In genomic region chr14:102568115-102568614, GRCh38 we compare ENCODE assay signal across 3 cellular contexts.
TF ChIP-seq lines count a peak whose summit lies in the region.

No MANE protein-coding gene starts in this region.

TF ChIP-seq in HCT116, 20 proteins besides CTCF, POLR2A, EP300 and RAD21:
- TF ChIP-seq SP1 (IDR thresholded peaks at IDR 0.05; ENCODE audit: low read depth) (peak; percentile 50), CBX3 (IDR thresholded peaks at IDR 0.05; ENCODE audit: low read depth) (no peak), TCF7L2 (IDR thresholded peaks at IDR 0.05; ENCODE audit: borderline replicate concordance, extremely low read depth, insufficient read depth, insufficient read length) (peak; percentile 31), ZFX (IDR thresholded peaks at IDR 0.05) (no peak), SRF (IDR thresholded peaks at IDR 0.05; ENCODE audit: low read depth) (peak; percentile 79; the same call in 1 of the 2 replicates), EZH2phosphoT487 (IDR thresholded peaks at IDR 0.05; ENCODE audit: borderline replicate concordance) (no peak), ZNF274 (IDR thresholded peaks at IDR 0.05; ENCODE audit: low read depth, low read length) (no peak), FOSL1 (IDR thresholded peaks at IDR 0.05; ENCODE audit: low read depth) (peak; percentile 59), ELF1 (IDR thresholded peaks at IDR 0.05; ENCODE audit: borderline replicate concordance, low read depth) (no peak), POLR2AphosphoS5 (IDR thresholded peaks at IDR 0.05; ENCODE audit: low read depth, low read length) (peak; percentile 75), JUND (IDR thresholded peaks at IDR 0.05) (peak; percentile 58; the same call in 1 of the 2 replicates), CEBPB (IDR thresholded peaks at IDR 0.05; ENCODE audit: low read depth) (no peak)
- TF ChIP-seq, protein P1, sequence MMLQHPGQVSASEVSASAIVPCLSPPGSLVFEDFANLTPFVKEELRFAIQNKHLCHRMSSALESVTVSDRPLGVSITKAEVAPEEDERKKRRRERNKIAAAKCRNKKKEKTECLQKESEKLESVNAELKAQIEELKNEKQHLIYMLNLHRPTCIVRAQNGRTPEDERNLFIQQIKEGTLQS (IDR thresholded peaks at IDR 0.05), result no peak
- TF ChIP-seq, protein P2, sequence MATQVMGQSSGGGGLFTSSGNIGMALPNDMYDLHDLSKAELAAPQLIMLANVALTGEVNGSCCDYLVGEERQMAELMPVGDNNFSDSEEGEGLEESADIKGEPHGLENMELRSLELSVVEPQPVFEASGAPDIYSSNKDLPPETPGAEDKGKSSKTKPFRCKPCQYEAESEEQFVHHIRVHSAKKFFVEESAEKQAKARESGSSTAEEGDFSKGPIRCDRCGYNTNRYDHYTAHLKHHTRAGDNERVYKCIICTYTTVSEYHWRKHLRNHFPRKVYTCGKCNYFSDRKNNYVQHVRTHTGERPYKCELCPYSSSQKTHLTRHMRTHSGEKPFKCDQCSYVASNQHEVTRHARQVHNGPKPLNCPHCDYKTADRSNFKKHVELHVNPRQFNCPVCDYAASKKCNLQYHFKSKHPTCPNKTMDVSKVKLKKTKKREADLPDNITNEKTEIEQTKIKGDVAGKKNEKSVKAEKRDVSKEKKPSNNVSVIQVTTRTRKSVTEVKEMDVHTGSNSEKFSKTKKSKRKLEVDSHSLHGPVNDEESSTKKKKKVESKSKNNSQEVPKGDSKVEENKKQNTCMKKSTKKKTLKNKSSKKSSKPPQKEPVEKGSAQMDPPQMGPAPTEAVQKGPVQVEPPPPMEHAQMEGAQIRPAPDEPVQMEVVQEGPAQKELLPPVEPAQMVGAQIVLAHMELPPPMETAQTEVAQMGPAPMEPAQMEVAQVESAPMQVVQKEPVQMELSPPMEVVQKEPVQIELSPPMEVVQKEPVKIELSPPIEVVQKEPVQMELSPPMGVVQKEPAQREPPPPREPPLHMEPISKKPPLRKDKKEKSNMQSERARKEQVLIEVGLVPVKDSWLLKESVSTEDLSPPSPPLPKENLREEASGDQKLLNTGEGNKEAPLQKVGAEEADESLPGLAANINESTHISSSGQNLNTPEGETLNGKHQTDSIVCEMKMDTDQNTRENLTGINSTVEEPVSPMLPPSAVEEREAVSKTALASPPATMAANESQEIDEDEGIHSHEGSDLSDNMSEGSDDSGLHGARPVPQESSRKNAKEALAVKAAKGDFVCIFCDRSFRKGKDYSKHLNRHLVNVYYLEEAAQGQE (IDR thresholded peaks at IDR 0.05; ENCODE audit: low read depth), result no peak

TF ChIP-seq in WTC11, 78 proteins besides CTCF, POLR2A, EP300 and RAD21:
- TF ChIP-seq TEAD1 (CRISPR knock-in tag; IDR thresholded peaks at IDR 0.05) (no peak), GRHL2 (CRISPR knock-in tag; IDR thresholded peaks at IDR 0.05; ENCODE audit: insufficient replicate concordance, severe bottlenecking) (no peak), NFYB (CRISPR knock-in tag; conservative IDR thresholded peaks at IDR 0.05; ENCODE audit: low read depth) (no peak), GTF2I (CRISPR knock-in tag; conservative IDR thresholded peaks at IDR 0.05) (no peak), PRDM15 (CRISPR knock-in tag; IDR thresholded peaks at IDR 0.05) (no peak), GABPB1 (CRISPR knock-in tag; IDR thresholded peaks at IDR 0.05) (no peak), ZNF138 (CRISPR knock-in tag; conservative IDR thresholded peaks at IDR 0.05) (no peak), NFATC4 (CRISPR knock-in tag; IDR thresholded peaks at IDR 0.05) (no peak), ZNF121 (CRISPR knock-in tag; IDR thresholded peaks at IDR 0.05) (no peak), PREB (CRISPR knock-in tag; IDR thresholded peaks at IDR 0.05; ENCODE audit: borderline replicate concordance) (no peak), TCF7 (CRISPR knock-in tag; IDR thresholded peaks at IDR 0.05; ENCODE audit: low read depth) (no peak)
- TF ChIP-seq, protein P3, sequence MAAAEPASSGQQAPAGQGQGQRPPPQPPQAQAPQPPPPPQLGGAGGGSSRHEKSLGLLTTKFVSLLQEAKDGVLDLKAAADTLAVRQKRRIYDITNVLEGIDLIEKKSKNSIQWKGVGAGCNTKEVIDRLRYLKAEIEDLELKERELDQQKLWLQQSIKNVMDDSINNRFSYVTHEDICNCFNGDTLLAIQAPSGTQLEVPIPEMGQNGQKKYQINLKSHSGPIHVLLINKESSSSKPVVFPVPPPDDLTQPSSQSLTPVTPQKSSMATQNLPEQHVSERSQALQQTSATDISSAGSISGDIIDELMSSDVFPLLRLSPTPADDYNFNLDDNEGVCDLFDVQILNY (CRISPR knock-in tag; IDR thresholded peaks at IDR 0.05), result no peak

TF ChIP-seq in H1, 55 proteins besides CTCF, POLR2A, EP300 and RAD21:
- TF ChIP-seq TBP (IDR thresholded peaks at IDR 0.05; ENCODE audit: low read depth, low read length) (0 out of 2 replicates have a peak, but pooled peaks have one; percentile 21), NRF1 (IDR thresholded peaks at IDR 0.05; ENCODE audit: low read depth, low read length) (no peak), HDAC6 (IDR thresholded peaks at IDR 0.05; ENCODE audit: low read depth, low read length) (no peak)
